Comparison of ENCODE assay signal across 8 cellular contexts in genomic region chr15:67066041-67067021, GRCh38. TPM values are rescaled to one million over a fixed set of nuclear protein-coding genes. Genes with fewer than 3 reads are reported as not detected.
DNase-seq lines count a peak whose midpoint lies in the region; ATAC-seq and TF ChIP-seq lines count a peak whose summit lies in the region.

No MANE protein-coding gene starts in this region.

- DNase-seq in GM06990 (ENCODE audit: extremely low read depth, insufficient read length) (no peak), HT-29 (ENCODE audit: low spot score) (peak; percentile 51), foreskin keratinocyte (no peak), retina (peak; percentile 62), GM13976 (ENCODE audit: low spot score) (no peak), NCI-H1092 (lab: John Stamatoyannopoulos, UW) (no peak), NCI-H2029 treated with DMSO at 0.1 percent for 48 hours (lab: John Stamatoyannopoulos, UW) (no peak)
- peak; percentile 48 to 66 for DNase-seq in activated T-cell treated with anti-CD3 and anti-CD28 coated beads, Interleukin-2, amount 50 U/mL, for 72 hours

- peak overlapping the region; percentile 74 for H3K27ac ChIP-seq in foreskin keratinocyte

- H3K27ac Mint-ChIP-seq in activated T-cell treated with anti-CD3 and anti-CD28 coated beads, Interleukin-2, amount 50 U/mL, for 72 hours, result peak overlapping the region; percentile 91

- H3K4me1 Mint-ChIP-seq in activated T-cell treated with anti-CD3 and anti-CD28 coated beads, Interleukin-2, amount 50 U/mL, for 72 hours (ENCODE audit: low read depth), result peaks cover 62% of the 10 kb centered on the region

- H3K4me3 Mint-ChIP-seq in activated T-cell treated with anti-CD3 and anti-CD28 coated beads, Interleukin-2, amount 50 U/mL, for 72 hours, result peak overlapping the region; percentile 97

- peaks cover 12 to 16% of the 10 kb centered on the region in 2 donors for H3K36me3 Mint-ChIP-seq in activated T-cell treated with anti-CD3 and anti-CD28 coated beads, Interleukin-2, amount 50 U/mL, for 72 hours (ENCODE audit: insufficient read depth in 2 of 2)

- peak overlapping the region; percentile 89 for H3K4me3 ChIP-seq in GM06990 (replicated peaks; ENCODE audit: low read depth, low read length)

- in situ Hi-C loops in GM13976 (cut with MboI; ENCODE audit: low sequenced_read_pairs, unreplicated experiment), result no loop called here

- H3K27me3 ChIP-seq in GM06990 (replicated peaks; ENCODE audit: control insufficient read depth, insufficient read depth, low read length) (no peaks in the 10 kb centered on the region; the same call in 1 of the 2 replicates), foreskin keratinocyte (no peaks in the 10 kb centered on the region)

- peaks cover 33% of the 10 kb centered on the region for H3K4me1 ChIP-seq in foreskin keratinocyte

- peaks cover 33% of the 10 kb centered on the region for H3K27me3 Mint-ChIP-seq in activated T-cell treated with anti-CD3 and anti-CD28 coated beads, Interleukin-2, amount 50 U/mL, for 72 hours (ENCODE audit: low read depth)

- peak; percentile 2 to 29 for ATAC-seq in activated T-cell treated with anti-CD3 and anti-CD28 coated beads, Interleukin-2, amount 50 U/mL, for 72 hours (replicated peaks in 1 of 2)
- no peak for ATAC-seq in foreskin keratinocyte

- H3K36me3 ChIP-seq in GM06990 (ENCODE audit: control insufficient read depth, insufficient read depth, low read length), result no peaks in the 10 kb centered on the region; the same call in 1 of the 2 replicates

- TF ChIP-seq CTCF in GM06990 (IDR thresholded peaks at IDR 0.05; ENCODE audit: insufficient read depth, low read length, poor library complexity, severe bottlenecking), result no peak
- TF ChIP-seq CTCF in foreskin keratinocyte (conservative IDR thresholded peaks at IDR 0.05), result no peak
- TF ChIP-seq CTCF in GM13976 (IDR thresholded peaks at IDR 0.05; ENCODE audit: borderline replicate concordance, control extremely low read depth, extremely low read depth, insufficient read depth, missing control alignments), result no peak

- H3K9me3 Mint-ChIP-seq in activated T-cell treated with anti-CD3 and anti-CD28 coated beads, Interleukin-2, amount 50 U/mL, for 72 hours, result no peaks in the 10 kb centered on the region

RNA-seq across cellular contexts. Expression of gene SMAD3, which starts 0.9 kb away (rescaled TPM):
- 63.5 and 82.5 TPM in 2 replicates for total RNA-seq in HT-29 (2014; rRNA removed; shearing (Covaris generic))
- 10 to 100 TPM; 47.4 to 68.9 TPM for total RNA-seq in activated T-cell treated with anti-CD3 and anti-CD28 coated beads, Interleukin-2, amount 50 U/mL, for 72 hours
- 49.9 and 57.4 TPM in 2 replicates for total RNA-seq in foreskin keratinocyte
- polyA plus RNA-seq in foreskin keratinocyte, result 27.2 and 29.4 TPM in 2 replicates

Comparison
In these comparisons a context has a peak if more than half of its experiments do, and no peak if none do; other contexts are left out.
1. DNase-seq: peak in HT-29 (single experiment), activated T-cell treated with anti-CD3 and anti-CD28 coated beads, Interleukin-2, amount 50 U/mL, for 72 hours (2 of 2) and retina (single experiment); none in GM06990 (single experiment), foreskin keratinocyte (0 of 2), GM13976 (single experiment), NCI-H1092 (single experiment) and NCI-H2029 treated with DMSO at 0.1 percent for 48 hours (single experiment).